1 cellular context compared by ENCODE assay signal in genomic region chr14:52131640-52132320, GRCh38.
TF ChIP-seq lines count a peak whose summit lies in the region.

No MANE protein-coding gene starts in this region.

TF ChIP-seq in GM23338, 12 proteins besides CTCF, POLR2A, EP300 and RAD21 (continued from another document):
- TF ChIP-seq ZNF462 (CRISPR knock-in tag; IDR thresholded peaks at IDR 0.05) = no peak
